In the genomic region with DNA sequence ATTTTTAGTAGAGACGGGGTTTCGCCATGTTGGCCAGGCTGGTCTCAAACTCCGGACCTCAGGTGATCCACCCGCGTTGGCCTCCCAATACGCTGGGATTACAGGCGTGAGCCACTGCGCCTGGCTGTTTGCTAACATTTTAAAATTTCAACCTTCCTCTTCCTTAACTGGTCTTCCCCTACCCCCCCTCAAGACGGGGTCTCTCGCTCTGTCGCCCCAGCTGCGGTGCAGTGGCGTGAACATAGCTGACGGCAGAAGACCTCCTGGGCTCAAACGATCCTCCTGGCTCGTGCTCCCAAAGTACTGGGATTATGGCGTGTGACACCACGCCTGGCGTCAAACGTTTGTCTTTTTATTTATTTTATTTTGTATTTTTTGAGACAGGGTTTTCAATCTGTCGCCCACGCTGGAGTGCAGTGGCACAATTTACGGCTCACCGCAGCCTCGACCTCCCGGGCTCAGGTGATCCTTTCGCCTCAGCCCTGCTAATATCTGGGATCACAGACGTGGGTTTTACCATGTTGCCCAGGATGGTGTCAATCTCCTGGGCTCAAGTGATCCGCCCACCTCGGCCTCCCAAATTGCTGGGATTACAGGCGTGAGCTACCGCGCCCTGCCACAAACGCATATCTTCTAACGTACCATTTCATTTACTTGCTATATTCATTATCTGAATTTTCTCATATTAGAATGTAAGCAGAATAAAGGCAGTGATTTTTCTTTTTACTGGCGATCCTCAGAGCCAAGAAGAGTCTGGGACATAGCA, we compare ENCODE assay signal across 8 cellular contexts. TPM values are rescaled to one million over a fixed set of nuclear protein-coding genes. Genes with fewer than 3 reads are reported as not detected.
DNase-seq lines count a peak whose midpoint lies in the region; ATAC-seq and TF ChIP-seq lines count a peak whose summit lies in the region.

No MANE protein-coding gene starts in this region.

- TF ChIP-seq CTCF in activated B cell treated with CpG ODN at 0.5 μM for 24 hours (IDR thresholded peaks at IDR 0.05) (no peak), spleen (IDR thresholded peaks at IDR 0.05 in 8 of 11, conservative IDR thresholded peaks at IDR 0.05 in 3 of 11) (no peak)

- no peaks in the 10 kb centered on the region for H3K9me3 Mint-ChIP-seq in activated B cell treated with CpG ODN at 0.5 μM for 24 hours

- H3K9ac ChIP-seq in HUES48 (ENCODE audit: low read depth, low read length) = peak overlapping the region; percentile 56; the same call in 1 of the 2 replicates

- H3K27ac Mint-ChIP-seq in activated B cell treated with CpG ODN at 0.5 μM for 24 hours = peak overlapping the region; percentile 90

- H3K27me3 ChIP-seq in HUES48 (ENCODE audit: control insufficient read depth, insufficient read depth, low read length) = no peaks in the 10 kb centered on the region
- no peaks in the 10 kb centered on the region for H3K27me3 ChIP-seq in iPS DF 6.9 (ENCODE audit: control insufficient read depth, insufficient read depth, low read length)
- no peaks in the 10 kb centered on the region for H3K27me3 ChIP-seq in spleen (replicated peaks in 1 of 7)

- intact Hi-C loops in activated B cell treated with CpG ODN at 0.5 μM for 24 hours (cut with micrococcal nuclease) (loop anchor here (2.0 kb wide), 1 partner anchor 505 kb away; a partner anchor contains a TSS), spleen (cut with DNase I; ENCODE audit: low total_unique reads) (no loop called here)

- H3K36me3 Mint-ChIP-seq in activated B cell treated with CpG ODN at 0.5 μM for 24 hours (ENCODE audit: low read depth) = peaks cover 14% of the 10 kb centered on the region

- H3K4me1 Mint-ChIP-seq in activated B cell treated with CpG ODN at 0.5 μM for 24 hours = peaks cover 21% of the 10 kb centered on the region

- TF ChIP-seq POLR2A in spleen (IDR thresholded peaks at IDR 0.05) = no peak

- H3K4me3 Mint-ChIP-seq in activated B cell treated with CpG ODN at 0.5 μM for 24 hours = peak overlapping the region; percentile 95

- DNase-seq in activated B cell treated with CpG ODN at 0.5 μM for 24 hours (no peak), iPS DF 6.9 (ENCODE audit: low read depth, low spot score) (no peak), spleen (no peak), islet precursor cell (no peak), SIG-M5 treated with dmso at 0.1 percent for 504 hours (lab: John Stamatoyannopoulos, UW; ENCODE audit: unreplicated experiment) (no peak)

- POLR2A ChIA-PET in activated B cell treated with CpG ODN at 0.5 μM for 24 hours (lab: Charles Lee) = interaction anchor here (1.1 to 1.3 kb wide), 3 partner anchors 10 to 382 kb away, joined by 3 to 5 read pairs (median 3); a partner anchor contains a TSS

- H3K4me1 ChIP-seq in HUES48 (ENCODE audit: control insufficient read depth, insufficient read depth, low read length) (peaks cover 16% of the 10 kb centered on the region), iPS DF 6.9 (ENCODE audit: control insufficient read depth, insufficient read depth, low read length) (0 out of 2 replicates have a peak, but pooled peaks cover 2% of the 10 kb centered on the region), spleen (peaks cover 12 to 36% (median 20%) of the 10 kb centered on the region in 6 donors)

- WGBS in iPS DF 6.9 (ENCODE audit: insufficient coverage, insufficient read length) = no CpG with 5 or more reads among the region's 36 CpGs
- 67 to 82% (median 78%) methylated on average over 36 of the region's 36 CpGs for WGBS in spleen, 5 donors

- H3K4me3 ChIP-seq in HUES48 (ENCODE audit: low read depth, low read length) (peak overlapping the region; percentile 89), iPS DF 6.9 (ENCODE audit: low read length) (no peak overlapping the region; the same call in 1 of the 2 replicates), spleen (peak overlapping the region in 7 of 8 donors; percentile 83 to 100 (median 99))

- peaks cover 4% of the 10 kb centered on the region for H3K9me3 ChIP-seq in HUES48 (ENCODE audit: control insufficient read depth, insufficient read depth, low read length)
- no peaks in the 10 kb centered on the region for H3K9me3 ChIP-seq in iPS DF 6.9 (ENCODE audit: control insufficient read depth, insufficient read depth, low read length)
- H3K9me3 ChIP-seq in spleen = no peaks in the 10 kb centered on the region

- H3K27me3 Mint-ChIP-seq in activated B cell treated with CpG ODN at 0.5 μM for 24 hours = no peaks in the 10 kb centered on the region

- CTCF ChIA-PET in activated B cell treated with CpG ODN at 0.5 μM for 24 hours (lab: Charles Lee) = interaction anchor here (1.2 to 1.5 kb wide), 3 partner anchors 16 to 365 kb away, joined by 4 to 5 read pairs (median 5); no protein-coding TSS in a partner anchor

- H3K36me3 ChIP-seq in HUES48 (ENCODE audit: control insufficient read depth, insufficient read depth, low read length) (peaks cover 12% of the 10 kb centered on the region), iPS DF 6.9 (ENCODE audit: control insufficient read depth, insufficient read depth, low read length) (no peaks in the 10 kb centered on the region), spleen (peaks cover 0 to 4% (median 0%) of the 10 kb centered on the region in 6 donors)

- H3K27ac ChIP-seq in HUES48 (ENCODE audit: low read depth, low read length) (peak overlapping the region; percentile 98), iPS DF 6.9 (ENCODE audit: low read length) (peak overlapping the region; percentile 33), spleen (peak overlapping the region in 7 of 8 donors; percentile 75 to 88 (median 85))

- ATAC-seq in activated B cell treated with CpG ODN at 0.5 μM for 24 hours (ENCODE audit: low read depth) = no peak
- no peak for ATAC-seq in HG03439 (IDR thresholded peaks at IDR 0.05; ENCODE audit: unreplicated experiment)
- no peak for ATAC-seq in HG03342 (IDR thresholded peaks at IDR 0.05; ENCODE audit: unreplicated experiment)

RNA-seq across cellular contexts. Expression of a gene that starts 1.0 kb away (rescaled TPM):
- total RNA-seq in activated B cell treated with CpG ODN at 0.5 μM for 24 hours (23.1 and 25.2 TPM in 2 replicates), spleen (10 to 100 TPM; 14.8 to 19.4 (median 16.3) TPM)
- 10 to 100 TPM in 2 of 3 donors, 1 to 10 TPM in 1; 7.1 to 12.1 (median 11.5) TPM for polyA plus RNA-seq in spleen

RNA-seq across cellular contexts. Expression of a gene that starts 32.9 kb away (rescaled TPM):
- total RNA-seq in activated B cell treated with CpG ODN at 0.5 μM for 24 hours (not detected in 2 replicates), spleen (1 to 10 TPM in 4 of 7 donors, under 1 TPM in 2, not detected in 1; 0.72 to 2.7 (median 1.5) TPM)
- polyA plus RNA-seq in spleen = under 1 TPM; 0.59 to 0.96 (median 0.67) TPM

Comparison
In these comparisons a context has a peak if more than half of its experiments do, and no peak if none do; other contexts are left out.
1. H3K27ac ChIP-seq: peak in every context shown above with its lines; median percentile 98 in HUES48; 85 in spleen; 33 in iPS DF 6.9.